In genomic region chr3:60948488-60948887, GRCh38 we compare ENCODE assay signal across 16 cellular contexts.
DNase-seq lines count a peak whose midpoint lies in the region; ATAC-seq and TF ChIP-seq lines count a peak whose summit lies in the region.
"Had no signal": no experiment of that assay in that cellular context is flagged by ENCODE, and none has a peak within 500 bp of the region (broad histone marks: within the 10 kb centered on the region; RNA-seq: fewer than 3 reads in every experiment).

No MANE protein-coding gene starts in this region.

- DNase-seq in AG04449 (ENCODE audit: low read depth, low spot score) (no peak), GM23248 (peak; percentile 66), RPMI7951 (ENCODE audit: low read depth) (peak; percentile 36), fibroblast of mammary gland (ENCODE audit: low read depth) (peak; percentile 36), DMS79 (lab: John Stamatoyannopoulos, UW) (no peak), NCI-H2196 (lab: John Stamatoyannopoulos, UW; ENCODE audit: unreplicated experiment) (no peak), right atrium auricular region (ENCODE audit: low spot score) (no peak)
- DNase-seq: activated CD4-positive, CD25-positive, alpha-beta regulatory T cell treated with anti-CD3 and anti-CD28 coated beads, Interleukin-2, amount 50 U/mL, for 72 hours; CD4-positive, alpha-beta memory T cell; central memory CD4-positive, alpha-beta T cell; foreskin melanocyte; left ventricle myocardium inferior; NCI-H187 treated with DMSO at 0.1 percent for 48 hours; posterior cingulate gyrus had no signal

- no peaks in the 10 kb centered on the region for H4K20me1 ChIP-seq in GM23248 (ENCODE audit: insufficient read depth)

- H3K4me3 ChIP-seq in AG04449 (ENCODE audit: low read depth, low read length) (no peak overlapping the region), GM23248 (no peak overlapping the region), fibroblast of mammary gland (ENCODE audit: control insufficient read depth, low read depth, low read length) (no peak overlapping the region), right atrium auricular region (no peak overlapping the region)
- H3K4me3 ChIP-seq: left ventricle myocardium inferior had no signal

- POLR2A ChIA-PET in AG04449 (lab: Yijun Ruan, JAX) = no interaction called here

- no peak overlapping the region for H3K4me2 ChIP-seq in GM23248 (ENCODE audit: unreplicated experiment)

- H3K27ac ChIP-seq in GM23248 (no peak overlapping the region), right atrium auricular region (no peak overlapping the region)
- H3K27ac ChIP-seq: HL-60, left ventricle myocardium inferior had no signal

- peaks cover 5% of the 10 kb centered on the region for H3K4me1 ChIP-seq in GM23248 (ENCODE audit: insufficient read depth)
- no peaks in the 10 kb centered on the region for H3K4me1 ChIP-seq in right atrium auricular region
- H3K4me1 ChIP-seq: left ventricle myocardium inferior had no signal

- H3K79me2 ChIP-seq in GM23248 (ENCODE audit: insufficient read depth) = no peaks in the 10 kb centered on the region

- TF ChIP-seq CTCF in AG04449 (IDR thresholded peaks at IDR 0.05; ENCODE audit: insufficient read depth, low read length, missing control alignments) (peak; percentile 28), fibroblast of mammary gland (conservative IDR thresholded peaks at IDR 0.05; ENCODE audit: control insufficient read depth, insufficient read depth, low read depth, low read length) (peak; percentile 39), right atrium auricular region (IDR thresholded peaks at IDR 0.05) (peak in 1 of 2 donors; percentile 24)

- H3K36me3 ChIP-seq in GM23248 (ENCODE audit: low read depth) (no peaks in the 10 kb centered on the region), right atrium auricular region (no peaks in the 10 kb centered on the region)
- H3K36me3 ChIP-seq: left ventricle myocardium inferior had no signal

- CTCF ChIA-PET in AG04449 (lab: Yijun Ruan, JAX) = interaction anchor here (0.7 to 3.3 kb wide), 14 partner anchors 9 to 1240 kb away, joined by 3 to 20 read pairs (median 3); no protein-coding TSS in a partner anchor

- H3K27me3 ChIP-seq in GM23248 (replicated peaks; ENCODE audit: insufficient read depth) (no peaks in the 10 kb centered on the region), right atrium auricular region (no peaks in the 10 kb centered on the region)

- H3K9me2 ChIP-seq in GM23248 (ENCODE audit: insufficient read depth) = no peaks in the 10 kb centered on the region

- no peak overlapping the region for H2AFZ ChIP-seq in GM23248

- in situ Hi-C loops in GM23248 (cut with MboI) = no loop called here

- no peak overlapping the region for H3K9ac ChIP-seq in GM23248

- peaks cover 8% of the 10 kb centered on the region for H3F3A ChIP-seq in GM23248 (ENCODE audit: insufficient read depth)

- ATAC-seq in HG03521 (IDR thresholded peaks at IDR 0.05; ENCODE audit: unreplicated experiment) = no peak

- H3K9me3 ChIP-seq in GM23248 (ENCODE audit: low read depth) (no peaks in the 10 kb centered on the region), right atrium auricular region (no peaks in the 10 kb centered on the region)
- H3K9me3 ChIP-seq: left ventricle myocardium inferior had no signal

Comparison
In these comparisons a context has a peak if more than half of its experiments do, and no peak if none do; other contexts are left out.
1. DNase-seq: peak in GM23248 (single experiment), RPMI7951 (single experiment) and fibroblast of mammary gland (single experiment); none in AG04449 (single experiment), DMS79 (single experiment), NCI-H2196 (single experiment) and right atrium auricular region (single experiment).